Comparison of ENCODE assay signal across 8 cellular contexts in the genomic region with DNA sequence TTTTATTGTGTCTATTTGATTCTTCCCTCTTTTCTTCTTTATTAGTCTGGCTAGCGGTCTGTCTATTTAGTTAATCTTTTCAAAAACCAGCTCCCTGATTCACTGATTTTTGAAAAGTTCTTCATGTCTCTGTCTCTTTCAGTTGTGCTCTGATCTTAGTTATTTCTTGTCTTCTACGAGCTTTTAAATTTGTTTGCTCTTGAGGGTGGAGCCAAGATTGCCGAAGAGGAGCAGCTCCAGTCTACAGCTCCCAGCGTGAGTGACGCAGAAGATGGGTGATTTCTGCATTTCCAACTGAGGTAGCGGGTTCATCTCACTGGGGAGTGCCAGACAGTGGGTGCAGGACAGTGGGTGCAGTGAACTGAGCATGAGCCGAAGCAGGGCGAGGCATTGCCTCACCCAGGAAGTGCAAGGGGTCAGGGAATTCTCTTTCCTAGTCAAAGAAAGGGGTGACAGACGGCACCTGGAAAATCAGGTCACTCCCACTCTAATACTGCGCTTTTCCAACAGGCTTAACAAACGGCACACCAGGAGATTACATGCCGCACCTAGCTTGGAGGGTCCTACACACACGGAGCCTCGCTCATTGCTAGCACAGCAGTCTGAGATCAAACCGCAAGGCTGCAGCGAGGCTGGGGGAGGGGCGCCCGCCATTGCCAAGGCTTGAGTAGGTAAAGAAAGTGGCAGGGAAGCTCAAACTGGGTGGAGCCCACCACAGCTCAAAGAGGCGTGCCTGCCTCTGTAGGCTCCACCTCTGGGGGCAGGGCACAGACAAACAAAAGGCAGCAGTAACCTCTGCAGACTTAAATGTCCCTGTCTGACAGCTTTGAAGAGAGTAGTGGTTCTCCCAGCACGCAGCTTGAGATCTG.
DNase-seq lines count a peak whose midpoint lies in the region; ATAC-seq, FAIRE-seq and TF ChIP-seq lines count a peak whose summit lies in the region.
"Not testable (repeated sequence)": the region's sequence is repeated elsewhere in the genome, so short reads cannot be mapped to it uniquely, and the experiment has no call there.

No MANE protein-coding gene starts in this region.

- H3K9me3 ChIP-seq in A549; HUES64 (ENCODE audit: insufficient read depth, low read depth, low read length); endodermal cell (ENCODE audit: control insufficient read depth, low read length); HepG2 (ENCODE audit: low read length): not testable (repeated sequence)

- H3K4me2 ChIP-seq in A549 (peak overlapping the region; percentile 67), GM23338 (peak overlapping the region; percentile 68), HepG2 (ENCODE audit: low read depth, low read length) (peak overlapping the region; percentile 57)

- not testable (repeated sequence) for BruUV-seq in HepG2 (replicated peaks; lab: Mats Ljungman, UMichigan)

- not testable (repeated sequence) for H3K27me3 ChIP-seq in GM23338 (ENCODE audit: insufficient read depth); HUES64 (ENCODE audit: insufficient read depth, low read length); endodermal cell (ENCODE audit: control insufficient read depth, insufficient read depth, low read length, poor library complexity, severe bottlenecking); HepG2 (ENCODE audit: control insufficient read depth in 1 of 2, insufficient read depth in 2 of 2, low read length in 2 of 2)

- ATAC-seq in A549, result peak in 1 of 2 experiments; percentile 51; a peak in 1 of 6 replicates
- not testable (repeated sequence) for ATAC-seq in GM23338, HepG2

- peak in 1 of 2 experiments; percentile 36 for DNase-seq in A549 (ENCODE audit: low read depth in 1 of 2, low spot score in 1 of 2)
- peak; percentile 24 for DNase-seq in GM23338 (ENCODE audit: low spot score)
- peak; percentile 6 for DNase-seq in NCI-H460 (ENCODE audit: extremely low read depth, low read depth)
- DNase-seq in RPMI8226, result peak; percentile 5
- DNase-seq in endodermal cell, result peak; percentile 67
- DNase-seq in HepG2 (ENCODE audit: low spot score); osteocyte (ENCODE audit: extremely low spot score, unreplicated experiment): not testable (repeated sequence)

- H3K27ac Mint-ChIP-seq in GM23338; endodermal cell; osteocyte (ENCODE audit: unreplicated experiment): not testable (repeated sequence)

- not testable (repeated sequence) for H3K9ac ChIP-seq in HUES64 (ENCODE audit: low read depth, low read length); endodermal cell (ENCODE audit: extremely low read depth, low read length, poor library complexity, severe bottlenecking); HepG2 (ENCODE audit: insufficient read depth, low read depth, low read length)

- H3K9me3 Mint-ChIP-seq in GM23338, result peaks cover 24% of the 10 kb centered on the region
- peaks cover 21% of the 10 kb centered on the region for H3K9me3 Mint-ChIP-seq in endodermal cell
- peaks cover 33% of the 10 kb centered on the region for H3K9me3 Mint-ChIP-seq in osteocyte (ENCODE audit: unreplicated experiment)

- peak overlapping the region; percentile 46 for H3K4me3 ChIP-seq in A549
- H3K4me3 ChIP-seq in GM23338, result peak overlapping the region; percentile 32; the same call in 1 of the 2 replicates
- H3K4me3 ChIP-seq in HUES64 (ENCODE audit: low read length), result peak overlapping the region; percentile 41
- not testable (repeated sequence) for H3K4me3 ChIP-seq in endodermal cell (ENCODE audit: low read length)
- H3K4me3 ChIP-seq in HepG2 (replicated peaks in 1 of 3; ENCODE audit: insufficient read depth in 1 of 3, low read depth in 2 of 3, low read length in 3 of 3), result peak overlapping the region in 1 of 3 experiments; percentile 28; a peak in 1 of 6 replicates

- H3K36me3 Mint-ChIP-seq in GM23338 (ENCODE audit: low read depth); endodermal cell (ENCODE audit: low read depth); osteocyte (ENCODE audit: unreplicated experiment): not testable (repeated sequence)

- not testable (repeated sequence) for H4K20me1 ChIP-seq in GM23338 (replicated peaks; ENCODE audit: insufficient read depth); HepG2 (ENCODE audit: insufficient read depth, low read length)

- TF ChIP-seq RAD21 in A549 (conservative IDR thresholded peaks at IDR 0.05 in 1 of 2, IDR thresholded peaks at IDR 0.05 in 1 of 2); HepG2 (CRISPR knock-in tag; IDR thresholded peaks at IDR 0.05): not testable (repeated sequence)

- WGBS in A549 (ENCODE audit: missing lambda C conversion rate), result 10% methylated on average over 13 of the region's 20 CpGs
- WGBS in HUES64, result 71% methylated on average over 20 of the region's 20 CpGs
- 73 to 80% methylated on average over 11 to 20 of the region's 20 CpGs for WGBS in endodermal cell (ENCODE audit: insufficient coverage in 1 of 2, insufficient read length in 1 of 2), 2 experiments
- 10% methylated on average over 15 of the region's 20 CpGs for WGBS in HepG2 (ENCODE audit: low lambda C conversion rate)

- not testable (repeated sequence) for H3K4me3 Mint-ChIP-seq in GM23338
- H3K4me3 Mint-ChIP-seq in endodermal cell (peak overlapping the region; percentile 65), osteocyte (ENCODE audit: unreplicated experiment) (peak overlapping the region; percentile 58)

- H3K4me1 Mint-ChIP-seq in GM23338; endodermal cell; osteocyte (ENCODE audit: unreplicated experiment): not testable (repeated sequence)

- peak overlapping the region; percentile 59 to 75; a peak in 5 of 6 replicates for H3K27ac ChIP-seq in A549
- H3K27ac ChIP-seq in GM23338 (ENCODE audit: low read depth); HUES64 (ENCODE audit: low read depth, low read length); endodermal cell (ENCODE audit: low read depth, low read length); HepG2 (ENCODE audit: extremely low read length, insufficient read depth, low read length): not testable (repeated sequence)

- not testable (repeated sequence) for H3K9me2 ChIP-seq in GM23338 (ENCODE audit: insufficient read depth)

- not testable (repeated sequence) for H3F3A ChIP-seq in GM23338 (replicated peaks; ENCODE audit: low read depth)

- TF ChIP-seq EP300 in A549 (IDR thresholded peaks at IDR 0.05); HepG2 (IDR thresholded peaks at IDR 0.05; ENCODE audit: low read depth in 2 of 2, low read length in 2 of 2); HepG2 (CRISPR knock-in tag; IDR thresholded peaks at IDR 0.05; ENCODE audit: borderline replicate concordance): not testable (repeated sequence)

- in situ Hi-C loops in HepG2 (cut with HindIII; ENCODE audit: extremely low pct_ligation_motif_present, low pct_unique_long_range_greater_than_20kb), result not testable (repeated sequence)

- POLR2A ChIA-PET in A549 (lab: Yijun Ruan, JAX); HepG2 (lab: Yijun Ruan, JAX): not testable (repeated sequence)

- not testable (repeated sequence) for TF ChIP-seq POLR2A in A549 (IDR thresholded peaks at IDR 0.05; ENCODE audit: low read length); HepG2 (IDR thresholded peaks at IDR 0.05; ENCODE audit: insufficient read depth in 1 of 2, low read depth in 2 of 2, low read length in 2 of 2)

- not testable (repeated sequence) for TF ChIP-seq CTCF in A549 (IDR thresholded peaks at IDR 0.05); GM23338 (conservative IDR thresholded peaks at IDR 0.05; ENCODE audit: low read depth in 2 of 2); endodermal cell (conservative IDR thresholded peaks at IDR 0.05); HepG2 (CRISPR knock-in tag; IDR thresholded peaks at IDR 0.05); osteocyte (IDR thresholded peaks at IDR 0.05)

- intact Hi-C loops in HepG2 (cut with micrococcal nuclease; ENCODE audit: unreplicated experiment), result not testable (repeated sequence)

- H3K4me1 ChIP-seq in A549; GM23338 (ENCODE audit: insufficient read depth); HUES64 (ENCODE audit: insufficient read depth, low read length); endodermal cell (ENCODE audit: control insufficient read depth, insufficient read depth, low read length); HepG2 (ENCODE audit: insufficient read depth, low read length): not testable (repeated sequence)

- not testable (repeated sequence) for FAIRE-seq in A549 (lab: Jason Lieb, UNC); HepG2 (lab: Jason Lieb, UNC)

- not testable (repeated sequence) for H3K36me3 ChIP-seq in GM23338 (ENCODE audit: insufficient read depth); HUES64 (ENCODE audit: insufficient read depth, low read length); endodermal cell (ENCODE audit: control insufficient read depth, insufficient read depth, low read length); HepG2 (replicated peaks in 1 of 2; ENCODE audit: control insufficient read depth in 1 of 2, insufficient read depth in 2 of 2, low read length in 2 of 2)

- H2AFZ ChIP-seq in GM23338, result peak overlapping the region; percentile 94
- not testable (repeated sequence) for H2AFZ ChIP-seq in HepG2 (ENCODE audit: low read length)

- H3K79me2 ChIP-seq in GM23338 (replicated peaks; ENCODE audit: insufficient read depth); HepG2 (ENCODE audit: insufficient read depth, low read length): not testable (repeated sequence)

- not testable (repeated sequence) for H3K27me3 Mint-ChIP-seq in GM23338 (ENCODE audit: insufficient read depth, low read depth, poor library complexity); endodermal cell (ENCODE audit: insufficient read depth)
- peaks cover 36% of the 10 kb centered on the region for H3K27me3 Mint-ChIP-seq in osteocyte (ENCODE audit: unreplicated experiment)

- CTCF ChIA-PET in A549 (lab: Yijun Ruan, JAX); HepG2 (lab: Yijun Ruan, JAX; ENCODE audit: low intra/inter-chr PET ratio, low total read pairs): not testable (repeated sequence)
